ENCODE assay signal across 1 cellular context in the genomic region with DNA sequence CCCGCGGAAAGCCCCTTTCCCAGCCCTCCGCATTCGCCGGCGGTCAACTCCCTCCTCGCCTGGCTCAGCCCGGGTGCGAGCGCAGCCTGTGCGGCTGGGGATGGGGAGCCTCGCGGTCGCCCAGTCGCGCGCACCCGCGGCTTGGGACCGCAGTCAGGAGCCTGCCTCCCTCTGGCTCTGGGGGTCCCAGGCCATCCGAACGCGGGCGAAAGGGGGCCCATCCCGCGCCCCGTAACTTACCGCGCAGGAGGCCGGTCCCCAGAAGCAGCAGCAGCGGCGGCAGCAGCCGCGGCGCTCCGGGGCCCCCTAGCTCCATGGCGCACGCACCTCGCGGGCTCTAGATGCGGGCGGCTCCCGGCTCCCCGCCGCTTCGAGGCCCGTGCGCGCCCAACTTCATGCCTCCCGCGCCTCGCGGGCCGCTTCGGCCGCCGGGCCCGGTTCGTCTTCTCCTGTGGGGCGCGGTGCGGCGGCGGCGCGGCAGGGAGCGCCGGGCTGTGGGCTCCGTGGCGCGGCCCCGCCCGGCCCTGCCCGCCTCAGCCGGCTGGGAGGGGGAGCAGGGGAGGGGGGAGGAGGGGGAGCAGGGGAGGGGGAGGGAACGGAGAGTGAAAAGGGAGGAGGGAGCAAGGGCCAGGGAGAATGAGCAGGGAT.
TF ChIP-seq lines count a peak whose summit lies in the region.

A gene (minus strand): TSS at position 500 of the 648 bp plus-strand sequence. CDS start 184 bp downstream, at position 316.

TF ChIP-seq in SK-N-SH treated with all-trans-retinoic acid at 6 μM for 48 hours, 23 proteins besides CTCF, POLR2A, EP300 and RAD21 (continued from another document):
- TF ChIP-seq, protein P1, sequence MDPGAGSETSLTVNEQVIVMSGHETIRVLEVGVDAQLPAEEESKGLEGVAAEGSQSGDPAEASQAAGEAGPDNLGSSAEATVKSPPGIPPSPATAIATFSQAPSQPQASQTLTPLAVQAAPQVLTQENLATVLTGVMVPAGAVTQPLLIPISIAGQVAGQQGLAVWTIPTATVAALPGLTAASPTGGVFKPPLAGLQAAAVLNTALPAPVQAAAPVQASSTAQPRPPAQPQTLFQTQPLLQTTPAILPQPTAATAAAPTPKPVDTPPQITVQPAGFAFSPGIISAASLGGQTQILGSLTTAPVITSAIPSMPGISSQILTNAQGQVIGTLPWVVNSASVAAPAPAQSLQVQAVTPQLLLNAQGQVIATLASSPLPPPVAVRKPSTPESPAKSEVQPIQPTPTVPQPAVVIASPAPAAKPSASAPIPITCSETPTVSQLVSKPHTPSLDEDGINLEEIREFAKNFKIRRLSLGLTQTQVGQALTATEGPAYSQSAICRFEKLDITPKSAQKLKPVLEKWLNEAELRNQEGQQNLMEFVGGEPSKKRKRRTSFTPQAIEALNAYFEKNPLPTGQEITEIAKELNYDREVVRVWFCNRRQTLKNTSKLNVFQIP (CRISPR knock-in tag; IDR thresholded peaks at IDR 0.05; ENCODE audit: borderline replicate concordance, low read depth) = no peak
- no peak for TF ChIP-seq CSDC2 (CRISPR knock-in tag; IDR thresholded peaks at IDR 0.05)
- no peak for TF ChIP-seq OSR1 (CRISPR knock-in tag; IDR thresholded peaks at IDR 0.05)
- no peak for TF ChIP-seq ZNF8 (CRISPR knock-in tag; IDR thresholded peaks at IDR 0.05)
- no peak for TF ChIP-seq PPARA (CRISPR knock-in tag; IDR thresholded peaks at IDR 0.05; ENCODE audit: borderline replicate concordance)
- TF ChIP-seq ARNTL (CRISPR knock-in tag; IDR thresholded peaks at IDR 0.05; ENCODE audit: borderline replicate concordance, low read depth) = no peak
- TF ChIP-seq ISL1 (CRISPR knock-in tag; IDR thresholded peaks at IDR 0.05) = no peak
- TF ChIP-seq ESRRG (CRISPR knock-in tag; IDR thresholded peaks at IDR 0.05) = no peak
- TF ChIP-seq BACH2 (CRISPR knock-in tag; IDR thresholded peaks at IDR 0.05; ENCODE audit: borderline replicate concordance) = no peak
- TF ChIP-seq GLIS3 (CRISPR knock-in tag; IDR thresholded peaks at IDR 0.05) = no peak
- no peak for TF ChIP-seq TCF4 (CRISPR knock-in tag; IDR thresholded peaks at IDR 0.05; ENCODE audit: borderline replicate concordance)
